1 cellular context compared by ENCODE assay signal in genomic region chr7:28530175-28531142, GRCh38.
TF ChIP-seq lines count a peak whose summit lies in the region.

No MANE protein-coding gene starts in this region.

TF ChIP-seq in HepG2, 621 proteins besides CTCF, POLR2A, EP300 and RAD21 (continued from another document):
- TF ChIP-seq SP140L (CRISPR knock-in tag; IDR thresholded peaks at IDR 0.05; ENCODE audit: borderline replicate concordance) (no peak), TEAD2 (CRISPR knock-in tag; IDR thresholded peaks at IDR 0.05) (no peak), ZNF318 (CRISPR knock-in tag; IDR thresholded peaks at IDR 0.05) (no peak), HHEX (CRISPR knock-in tag; IDR thresholded peaks at IDR 0.05) (no peak)
